8 cellular contexts compared by ENCODE assay signal in the genomic region with DNA sequence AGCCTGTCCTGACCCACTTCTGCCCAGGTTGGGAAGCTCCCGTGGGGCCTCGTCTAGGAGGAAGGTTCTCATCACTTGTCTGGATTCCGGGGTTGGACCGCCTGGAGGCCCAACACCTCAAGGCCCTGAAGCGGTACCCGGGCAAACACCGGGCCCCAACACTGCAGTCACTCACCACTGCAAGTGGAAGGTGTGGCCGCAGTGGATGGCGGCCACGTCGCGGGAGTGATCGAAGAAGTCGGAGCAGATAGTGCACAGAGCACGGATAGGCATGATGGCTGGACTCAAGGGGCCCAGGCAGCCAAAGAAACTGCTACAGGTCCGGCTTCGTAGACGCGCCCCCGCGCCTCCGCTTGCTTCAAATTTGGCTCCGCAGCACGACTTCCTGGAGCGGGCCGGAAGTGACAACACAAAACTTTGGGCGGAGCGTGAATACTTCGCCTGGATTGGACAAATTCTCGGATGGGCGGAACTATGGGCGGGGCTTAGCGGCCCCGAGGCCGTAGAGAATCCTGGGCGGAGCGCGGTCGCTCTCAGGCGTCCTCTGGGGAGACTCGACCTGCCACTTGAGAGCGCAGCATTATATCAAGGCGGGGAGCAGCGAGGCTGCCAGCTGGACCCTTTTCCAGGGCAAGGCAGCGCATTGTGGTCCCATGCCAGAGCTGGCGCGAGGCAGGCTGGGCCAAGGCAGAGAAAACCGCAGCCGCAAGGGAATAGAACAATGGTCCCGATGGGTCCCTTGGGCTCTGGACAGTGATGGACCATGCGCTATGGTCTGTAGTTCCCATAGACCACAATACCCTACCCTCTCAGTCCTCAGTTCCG. TPM values are rescaled to one million over a fixed set of nuclear protein-coding genes. Genes with fewer than 3 reads are reported as not detected.
A peak's percentile ranks its signal among the peaks of the same experiment; 100 is the strongest.
DNase-seq lines count a peak whose midpoint lies in the region; ATAC-seq, FAIRE-seq and TF ChIP-seq lines count a peak whose summit lies in the region.

A gene with protein sequence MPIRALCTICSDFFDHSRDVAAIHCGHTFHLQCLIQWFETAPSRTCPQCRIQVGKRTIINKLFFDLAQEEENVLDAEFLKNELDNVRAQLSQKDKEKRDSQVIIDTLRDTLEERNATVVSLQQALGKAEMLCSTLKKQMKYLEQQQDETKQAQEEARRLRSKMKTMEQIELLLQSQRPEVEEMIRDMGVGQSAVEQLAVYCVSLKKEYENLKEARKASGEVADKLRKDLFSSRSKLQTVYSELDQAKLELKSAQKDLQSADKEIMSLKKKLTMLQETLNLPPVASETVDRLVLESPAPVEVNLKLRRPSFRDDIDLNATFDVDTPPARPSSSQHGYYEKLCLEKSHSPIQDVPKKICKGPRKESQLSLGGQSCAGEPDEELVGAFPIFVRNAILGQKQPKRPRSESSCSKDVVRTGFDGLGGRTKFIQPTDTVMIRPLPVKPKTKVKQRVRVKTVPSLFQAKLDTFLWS (minus strand): TSS at position 384 of the 825 bp plus-strand sequence. CDS start 111 bp downstream, at position 273.

- FAIRE-seq in H1 (lab: Jason Lieb, UNC), result peak; percentile 97

- peak in 1 of 2 experiments; percentile 91; a peak in 2 of 3 replicates for TF ChIP-seq POLR2A in H1 (IDR thresholded peaks at IDR 0.05; ENCODE audit: control extremely low read depth in 1 of 2, low read depth in 2 of 2, low read length in 2 of 2)

- H2BK15ac ChIP-seq in H1 (ENCODE audit: low read length), result no peak within 1 kb of the TSS
- peak within 1 kb of the TSS; percentile 82 for H2BK15ac ChIP-seq in mesenchymal stem cell (ENCODE audit: low read depth, poor library complexity, severe bottlenecking)

- H3K18ac ChIP-seq in H1 (ENCODE audit: extremely low read depth, low read length) (peak within 1 kb of the TSS; percentile 92), mesenchymal stem cell (ENCODE audit: low read depth in 1 of 2, low read length in 2 of 2) (peak within 1 kb of the TSS; percentile 65 to 89)

- H4K91ac ChIP-seq in H1 (replicated peaks; ENCODE audit: insufficient read length, low read length) (peak within 1 kb of the TSS; percentile 78), mesenchymal stem cell (ENCODE audit: low read length) (peak within 1 kb of the TSS; percentile 92)

- CTCF ChIA-PET in H1 (lab: Charles Lee; ENCODE audit: partially characterized antibody), result interaction anchor here (0.7 to 6.1 kb wide), 8 partner anchors 12 to 156 kb away, joined by 3 to 55 read pairs (median 4); partner anchors contain the start of gene MON1A

- no peak within 1 kb of the TSS for H2AK5ac ChIP-seq in H1 (ENCODE audit: low read depth, low read length)
- H2AK5ac ChIP-seq in mesenchymal stem cell (ENCODE audit: low read length, severe bottlenecking), result no peak within 1 kb of the TSS

- H2BK5ac ChIP-seq in H1 (ENCODE audit: low read depth, low read length), result peak within 1 kb of the TSS; percentile 48; the same call in 1 of the 2 replicates
- no peak within 1 kb of the TSS for H2BK5ac ChIP-seq in mesenchymal stem cell (ENCODE audit: low read depth, low read length, poor library complexity, severe bottlenecking)

- no peak within 1 kb of the TSS for H2BK20ac ChIP-seq in H1 (ENCODE audit: low read length)

- H3K4me2 ChIP-seq in H1 (ENCODE audit: insufficient read depth in 1 of 2, low read depth in 2 of 2, low read length in 2 of 2) (peak within 1 kb of the TSS; percentile 90 to 93), mesenchymal stem cell (ENCODE audit: low read length, poor library complexity, severe bottlenecking) (peak within 1 kb of the TSS; percentile 91)

- H3K79me1 ChIP-seq in H1 (ENCODE audit: low read depth, low read length) (peaks cover 3% of the 10 kb centered on the region; the same call in 1 of the 2 replicates), mesenchymal stem cell (replicated peaks; ENCODE audit: low read length, poor library complexity, severe bottlenecking) (peaks cover 9% of the 10 kb centered on the region)

- peaks cover 0 to 7% (median 4%) of the 10 kb centered on the region in 4 experiments; a peak in 6 of 7 replicates for H3K4me1 ChIP-seq in H1 (replicated peaks in 1 of 4; ENCODE audit: control insufficient read depth in 3 of 4, insufficient read depth in 4 of 4, low read length in 3 of 4)
- H3K4me1 ChIP-seq in mesenchymal stem cell (ENCODE audit: control insufficient read depth, insufficient read depth, low read depth, low read length), result peaks cover 8% of the 10 kb centered on the region

- H3K4ac ChIP-seq in H1 (replicated peaks; ENCODE audit: insufficient read length, low read depth, low read length) (no peak within 1 kb of the TSS), mesenchymal stem cell (ENCODE audit: low read depth in 1 of 2, low read length in 2 of 2) (peak within 1 kb of the TSS; percentile 86 to 93)

- H2BK12ac ChIP-seq in H1 (ENCODE audit: low read depth, low read length), result no peak within 1 kb of the TSS
- no peak within 1 kb of the TSS for H2BK12ac ChIP-seq in mesenchymal stem cell (ENCODE audit: low read length in 2 of 2)

- H3K14ac ChIP-seq in H1 (ENCODE audit: insufficient read length), result peak within 1 kb of the TSS; percentile 98
- H3K14ac ChIP-seq in mesenchymal stem cell (ENCODE audit: low read length in 2 of 2), result no peak within 1 kb of the TSS

- 9% methylated on average over 46 of the region's 52 CpGs; no CpG with 5 or more reads in 1 of the 2 experiments for WGBS in H1 (ENCODE audit: extremely low coverage in 1 of 2, insufficient coverage in 1 of 2, insufficient read length in 1 of 2, insufficient replicate concordance in 2 of 2, low coverage in 1 of 2, low lambda C conversion rate in 2 of 2, missing lambda C conversion rate in 1 of 2), 2 experiments
- 6% methylated on average over 52 of the region's 52 CpGs for WGBS in mesenchymal stem cell

- H3K79me2 ChIP-seq in H1 (ENCODE audit: control insufficient read depth in 1 of 2, insufficient read depth in 2 of 2, low read length in 2 of 2), result peaks cover 2 to 14% of the 10 kb centered on the region in 2 experiments; a peak in 3 of 4 replicates

- no peak for TF ChIP-seq CTCF in H1 (IDR thresholded peaks at IDR 0.05; ENCODE audit: control extremely low read depth in 1 of 3, insufficient read depth in 1 of 3, low read depth in 1 of 3, low read length in 3 of 3)

- peak; percentile 91 for ATAC-seq in GM21360 (IDR thresholded peaks at IDR 0.05; ENCODE audit: unreplicated experiment)

- TF ChIP-seq EP300 in H1 (IDR thresholded peaks at IDR 0.05; ENCODE audit: borderline replicate concordance in 1 of 2, low read depth in 2 of 2, low read length in 2 of 2), result no peak

- H3K27me3 ChIP-seq in H1 (replicated peaks in 1 of 4; ENCODE audit: control insufficient read depth in 3 of 4, extremely low read depth in 1 of 4, insufficient read depth in 3 of 4, low read length in 3 of 4) (no peaks in the 10 kb centered on the region), mesenchymal stem cell (ENCODE audit: control insufficient read depth in 1 of 2, insufficient read depth in 1 of 2, low read length in 2 of 2) (peaks cover 0 to 6% of the 10 kb centered on the region in 2 experiments)

- H3K9ac ChIP-seq in H1 (replicated peaks in 1 of 4; ENCODE audit: extremely low read depth in 1 of 4, low read depth in 3 of 4, low read length in 3 of 4) (peak within 1 kb of the TSS; percentile 70 to 89 (median 76)), mesenchymal stem cell (ENCODE audit: low read length) (peak within 1 kb of the TSS; percentile 79)

- no peak within 1 kb of the TSS for H3K23ac ChIP-seq in H1 (ENCODE audit: insufficient read length)
- no peak within 1 kb of the TSS for H3K23ac ChIP-seq in mesenchymal stem cell (ENCODE audit: low read length in 2 of 2)

- H3K23me2 ChIP-seq in H1 (ENCODE audit: low read depth, low read length), result peaks cover 6% of the 10 kb centered on the region

- H2AFZ ChIP-seq in H1 (ENCODE audit: low read length) (peak within 1 kb of the TSS; percentile 81), mesenchymal stem cell (ENCODE audit: low read depth, low read length) (peak within 1 kb of the TSS; percentile 89)

- H3K27ac ChIP-seq in H1 (ENCODE audit: low read depth, low read length), result peak within 1 kb of the TSS; percentile 13; the same call in 1 of the 2 replicates
- no peak within 1 kb of the TSS for H3K27ac ChIP-seq in mesenchymal stem cell (ENCODE audit: low read length, poor library complexity, severe bottlenecking)

- H4K5ac ChIP-seq in H1 (ENCODE audit: insufficient read length, low read depth, low read length), result peak within 1 kb of the TSS; percentile 85

- no peak within 1 kb of the TSS for H3K56ac ChIP-seq in H1 (replicated peaks; ENCODE audit: insufficient read length, low read depth, low read length)

- DNase-seq in COR-L47 (lab: John Stamatoyannopoulos, UW), result peak; percentile 88
- peak; percentile 94 for DNase-seq in HT-29 (ENCODE audit: low spot score)
- peak; percentile 91 for DNase-seq in NOMO-1 treated with DMSO at 0.1 percent for 48 hours (lab: John Stamatoyannopoulos, UW; ENCODE audit: unreplicated experiment)
- peak; percentile 83 to 88 for DNase-seq in activated CD8-positive, alpha-beta memory T cell treated with anti-CD3 and anti-CD28 coated beads for 4 hours (ENCODE audit: low read depth in 2 of 2)
- DNase-seq in H1 (ENCODE audit: low read depth in 1 of 2, low spot score in 2 of 2), result peak; percentile 83 to 99
- peak; percentile 93 for DNase-seq in mesenchymal stem cell
- peak; percentile 77 for DNase-seq in stimulated activated CD8-positive, alpha-beta memory T cell treated with anti-CD3 and anti-CD28 coated beads, Interleukin-12 subunit alpha, Interleukin-12 subunit beta, amount 100 ng/mL, for 24 hours (ENCODE audit: extremely low read depth)

- H3K4me3 ChIP-seq in H1 (ENCODE audit: extremely low read depth in 1 of 4, insufficient read depth in 2 of 4, low read depth in 3 of 4, low read length in 4 of 4), result peak within 1 kb of the TSS; percentile 79 to 96 (median 84)
- peak within 1 kb of the TSS; percentile 75 to 96 for H3K4me3 ChIP-seq in mesenchymal stem cell (ENCODE audit: insufficient read depth in 1 of 2, low read depth in 1 of 2, low read length in 2 of 2)

- H3K9me3 ChIP-seq in H1 (ENCODE audit: insufficient read depth in 2 of 2, low read depth in 1 of 2, low read length in 1 of 2) (no peaks in the 10 kb centered on the region), mesenchymal stem cell (ENCODE audit: control insufficient read depth, low read length) (no peaks in the 10 kb centered on the region)

- peaks cover 0 to 4% of the 10 kb centered on the region in 2 experiments for H4K20me1 ChIP-seq in H1 (replicated peaks in 1 of 2; ENCODE audit: control insufficient read depth in 1 of 2, insufficient read depth in 2 of 2, low read length in 2 of 2)

- H3K36me3 ChIP-seq in H1 (ENCODE audit: control insufficient read depth in 2 of 4, insufficient read depth in 4 of 4, low read length in 3 of 4) (peaks cover 7 to 17% (median 11%) of the 10 kb centered on the region in 4 experiments; a peak in 5 of 8 replicates), mesenchymal stem cell (ENCODE audit: control insufficient read depth in 1 of 2, insufficient read depth in 2 of 2, low read depth in 1 of 2, low read length in 2 of 2) (peaks cover 0 to 2% of the 10 kb centered on the region in 2 experiments)

- H2BK120ac ChIP-seq in H1 (replicated peaks; ENCODE audit: low read depth, low read length) (no peak within 1 kb of the TSS), mesenchymal stem cell (ENCODE audit: low read depth, low read length) (no peak within 1 kb of the TSS)

- H4K8ac ChIP-seq in H1 (ENCODE audit: extremely low read depth, insufficient read depth, low read length), result peak within 1 kb of the TSS; percentile 88
- H4K8ac ChIP-seq in mesenchymal stem cell (ENCODE audit: low read length), result peak within 1 kb of the TSS; percentile 98

- TF ChIP-seq RAD21 in H1 (IDR thresholded peaks at IDR 0.05 in 1 of 2, conservative IDR thresholded peaks at IDR 0.05 in 1 of 2; ENCODE audit: low read depth in 2 of 2, low read length in 2 of 2), result peak; percentile 7 to 10; a peak in 2 of 4 replicates

- POLR2A ChIA-PET in H1 (lab: Charles Lee; ENCODE audit: partially characterized antibody), result interaction anchor here (0.7 to 6.4 kb wide), 14 partner anchors 8 to 136 kb away, joined by 3 to 33 read pairs (median 4); partner anchors contain the start of gene CAMKV

RNA-seq across cellular contexts. Expression of the gene that starts here (rescaled TPM):
- total RNA-seq in HT-29 (2014; rRNA removed; shearing (Covaris generic)), result 10.3 and 12.8 TPM in 2 replicates
- total RNA-seq in H1 (2021; fragmentation: NEBNext Ultra II Directional; extraction: Animal tissue kit (Norgen Biotek cat#: 25700)), result 25.4 and 28.1 TPM in 2 replicates
- polyA plus RNA-seq in H1 (2011; rRNA removed), result 27.7 and 29.5 TPM in 2 replicates
- 29.3 TPM for polyA plus RNA-seq in H1 (2011; cell fraction: cytosol; rRNA removed)
- polyA plus RNA-seq in H1 (2011; cell fraction: nucleus; rRNA removed), result 101 TPM
- polyA plus RNA-seq in H1 (2012, experiment 1 of 2), result 21.5 to 33.3 TPM (median 29.6 TPM) in 4 replicates
- 18.8 TPM for polyA plus RNA-seq in H1 (2012, experiment 2 of 2)
- polyA plus RNA-seq in H1 (2013, experiment 1 of 2), result 22.0 TPM
- 20.9 TPM for polyA plus RNA-seq in H1 (2013, experiment 2 of 2)
- polyA minus RNA-seq in H1 (2011; rRNA and poly(A)+ RNA removed), result 37.3 and 44.4 TPM in 2 replicates
- 14.4 TPM for polyA minus RNA-seq in H1 (2011; cell fraction: cytosol; rRNA and poly(A)+ RNA removed)
- 39.7 TPM for polyA minus RNA-seq in H1 (2011; cell fraction: nucleus; rRNA and poly(A)+ RNA removed)
- 2.3 TPM for polyA plus RNA-seq in mesenchymal stem cell (2013, experiment 1 of 2)
- polyA plus RNA-seq in mesenchymal stem cell (2013, experiment 2 of 2), result 1.8 TPM
